Comparison of ENCODE assay signal across 15 cellular contexts in the genomic region with DNA sequence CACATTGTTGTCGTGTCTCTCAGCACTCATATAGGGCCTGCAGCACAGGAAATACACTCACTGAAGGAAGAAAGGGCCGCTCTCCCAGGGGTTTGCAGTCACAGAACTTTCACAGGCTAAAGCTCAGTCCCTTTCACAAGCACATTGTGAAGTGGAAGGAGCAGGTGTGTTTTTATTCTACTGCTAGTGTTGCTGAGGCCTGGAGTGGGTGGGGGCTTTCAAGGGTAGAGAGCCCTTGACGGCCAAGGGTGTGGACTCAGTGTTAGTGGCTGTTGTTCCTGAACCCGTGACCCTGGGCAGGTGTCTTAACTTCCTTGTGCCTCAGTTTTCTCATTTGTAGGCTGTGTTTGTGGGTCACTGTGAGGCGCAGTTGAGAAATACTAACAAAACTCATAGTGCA.
"Had no signal": no experiment of that assay in that cellular context is flagged by ENCODE, and none has a peak within 500 bp of the region (broad histone marks: within the 10 kb centered on the region; RNA-seq: fewer than 3 reads in every experiment).

No MANE protein-coding gene starts in this region.

- H3K27me3 ChIP-seq: ascending aorta, dorsolateral prefrontal cortex, neutrophil, thyroid gland had no signal

- H3K4me1 ChIP-seq: ascending aorta, thyroid gland had no signal

- H3K27ac ChIP-seq: ascending aorta, dorsolateral prefrontal cortex, neutrophil, thyroid gland had no signal

- H3K4me3 ChIP-seq: ascending aorta, dorsolateral prefrontal cortex, mucosa of descending colon, thyroid gland had no signal

- H3K9me3 ChIP-seq: ascending aorta, mucosa of descending colon, thyroid gland had no signal

- ATAC-seq: activated naive CD8-positive, alpha-beta T cell treated with anti-CD3 and anti-CD28 coated beads, Interleukin-2, amount 50 U/mL, for 24 hours; activated T-cell treated with anti-CD3 and anti-CD28 coated beads, Interleukin-2, amount 50 U/mL, for 72 hours; esophagus mucosa; mucosa of descending colon; naive thymus-derived CD8-positive, alpha-beta T cell had no signal

- DNase-seq: activated naive CD4-positive, alpha-beta T cell; activated naive CD8-positive, alpha-beta T cell treated with anti-CD3 and anti-CD28 coated beads, Interleukin-2, amount 50 U/mL, for 24 hours; activated T-cell treated with anti-CD3 and anti-CD28 coated beads, Interleukin-2, amount 50 U/mL, for 72 hours; immature natural killer cell; mammary epithelial cell; naive thymus-derived CD8-positive, alpha-beta T cell; retina; stimulated activated CD4-positive, alpha-beta T cell treated with anti-CD3 and anti-CD28 coated beads, Interleukin-15, amount 100 ng/mL, for 24 hours; T-helper 2 cell; thyroid gland had no signal
